Comparison of ENCODE assay signal across 23 cellular contexts in the genomic region with DNA sequence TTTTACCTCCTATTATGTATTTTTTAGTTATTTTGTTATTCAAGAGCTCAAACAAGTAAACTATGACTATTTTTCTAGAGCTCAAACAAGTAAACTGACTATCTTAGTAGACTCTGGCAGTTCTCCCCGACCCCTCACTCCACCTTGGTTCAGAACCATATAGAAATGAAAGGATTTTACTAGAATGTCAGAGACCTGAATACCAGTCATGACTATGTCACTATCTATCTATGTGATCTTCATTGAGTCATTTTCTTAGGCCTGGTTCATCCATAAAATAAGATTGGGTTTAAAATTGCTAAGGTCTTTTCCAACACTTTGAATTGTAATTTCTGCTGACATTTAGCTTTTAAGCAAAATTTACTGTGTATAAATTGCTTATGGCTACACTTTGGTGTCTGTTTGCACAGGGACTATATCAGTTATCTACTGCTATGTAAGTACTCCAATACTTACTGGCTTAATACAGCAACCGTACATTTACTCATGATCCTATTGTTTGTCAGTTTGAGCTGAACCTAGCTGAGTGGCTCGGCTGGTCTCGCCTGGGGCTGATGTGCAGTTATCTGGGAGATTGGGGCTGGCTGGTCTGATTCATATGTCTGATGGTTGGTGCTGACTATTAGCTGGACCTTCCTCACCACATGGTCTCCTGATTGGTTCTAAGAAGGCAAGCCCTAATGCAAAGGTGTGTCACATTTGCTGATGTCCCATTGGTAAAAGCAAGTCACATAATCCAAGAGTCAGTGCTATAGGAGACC. TPM values are rescaled to one million over a fixed set of nuclear protein-coding genes. Genes with fewer than 3 reads are reported as not detected.
A peak's percentile ranks its signal among the peaks of the same experiment; 100 is the strongest.
DNase-seq lines count a peak whose midpoint lies in the region; ATAC-seq and TF ChIP-seq lines count a peak whose summit lies in the region.
"Had no signal": no experiment of that assay in that cellular context is flagged by ENCODE, and none has a peak within 500 bp of the region (broad histone marks: within the 10 kb centered on the region; RNA-seq: fewer than 3 reads in every experiment).

No MANE protein-coding gene starts in this region.

- no peak overlapping the region for H3K4me3 ChIP-seq in CD8-positive, alpha-beta T cell (ENCODE audit: low read depth, low read length)
- H3K4me3 ChIP-seq in upper lobe of right lung (no peak overlapping the region), coronary artery (no peak overlapping the region)
- H3K4me3 ChIP-seq: heart right ventricle, lung, PC-9, SK-N-MC, skin epidermis, suprapubic skin had no signal

- H3K9me3 ChIP-seq in CD8-positive, alpha-beta T cell (ENCODE audit: low read length) = no peaks in the 10 kb centered on the region
- H3K9me3 ChIP-seq in upper lobe of right lung = no peaks in the 10 kb centered on the region
- H3K9me3 ChIP-seq: heart right ventricle, suprapubic skin had no signal

- peaks cover 65% of the 10 kb centered on the region for H3K4me1 ChIP-seq in CD8-positive, alpha-beta T cell (ENCODE audit: insufficient read depth, low read length)
- no peaks in the 10 kb centered on the region for H3K4me1 ChIP-seq in foreskin keratinocyte
- H3K4me1 ChIP-seq in upper lobe of right lung = peaks cover 6% of the 10 kb centered on the region

- ATAC-seq in activated CD4-positive, CD25-positive, alpha-beta regulatory T cell treated with anti-CD3 and anti-CD28 coated beads, Interleukin-2, amount 50 U/mL, for 24 hours = peak; percentile 68 to 70
- ATAC-seq in CD8-positive, alpha-beta T cell = no peak
- ATAC-seq in foreskin keratinocyte (peak; percentile 80), upper lobe of right lung (no peak)
- ATAC-seq: heart right ventricle had no signal

- TF ChIP-seq CTCF in CD8-positive, alpha-beta T cell (IDR thresholded peaks at IDR 0.05) = no peak
- TF ChIP-seq CTCF in foreskin keratinocyte (conservative IDR thresholded peaks at IDR 0.05) (no peak), upper lobe of right lung (IDR thresholded peaks at IDR 0.05) (no peak), coronary artery (IDR thresholded peaks at IDR 0.05) (no peak)

- H3K27ac Mint-ChIP-seq in CD8-positive, alpha-beta T cell = peak overlapping the region; percentile 86
- H3K27ac Mint-ChIP-seq: activated T-helper 2 cell treated with anti-CD3 and anti-CD28 coated beads, Interferon-gamma antibody, Interleukin-2, Interleukin-4, amounts not matched to agents 10 μg/mL and 5 μg/mL and 100 μg/mL, durations not matched to agents 14 hours and 24 hours and 36 hours had no signal

- H3K27me3 ChIP-seq in CD8-positive, alpha-beta T cell (ENCODE audit: insufficient read depth, low read length) = no peaks in the 10 kb centered on the region
- H3K27me3 ChIP-seq in foreskin keratinocyte (no peaks in the 10 kb centered on the region), upper lobe of right lung (no peaks in the 10 kb centered on the region)
- H3K27me3 ChIP-seq: heart right ventricle, suprapubic skin had no signal

- H3K4me3 Mint-ChIP-seq in CD8-positive, alpha-beta T cell = no peak overlapping the region

- no peak overlapping the region for H3K27ac ChIP-seq in CD8-positive, alpha-beta T cell (ENCODE audit: low read depth, low read length)
- H3K27ac ChIP-seq in foreskin keratinocyte (no peak overlapping the region), upper lobe of right lung (no peak overlapping the region), coronary artery (no peak overlapping the region)
- H3K27ac ChIP-seq: 22Rv1, PC-9, SK-N-MC, skin epidermis, suprapubic skin had no signal

- no peaks in the 10 kb centered on the region for H3K27me3 Mint-ChIP-seq in CD8-positive, alpha-beta T cell (ENCODE audit: low read depth)

- peaks cover 6% of the 10 kb centered on the region for H3K36me3 ChIP-seq in CD8-positive, alpha-beta T cell (ENCODE audit: insufficient read depth, low read length)
- peaks cover 15% of the 10 kb centered on the region for H3K36me3 ChIP-seq in upper lobe of right lung

- CTCF ChIA-PET in CD8-positive, alpha-beta T cell (lab: Charles Lee) = interaction anchor here (1.4 to 1.7 kb wide), 2 partner anchors 63 to 82 kb away, joined by 3 to 4 read pairs; no protein-coding TSS in a partner anchor

- peaks cover 65% of the 10 kb centered on the region for H3K36me3 Mint-ChIP-seq in CD8-positive, alpha-beta T cell

- H3K9me3 Mint-ChIP-seq in CD8-positive, alpha-beta T cell = no peaks in the 10 kb centered on the region
- H3K9me3 Mint-ChIP-seq: activated T-helper 2 cell treated with anti-CD3 and anti-CD28 coated beads, Interferon-gamma antibody, Interleukin-2, Interleukin-4, amounts not matched to agents 10 μg/mL and 5 μg/mL and 100 μg/mL, durations not matched to agents 14 hours and 24 hours and 36 hours had no signal

- H3K4me1 Mint-ChIP-seq in CD8-positive, alpha-beta T cell (ENCODE audit: low read depth) = peaks cover 81% of the 10 kb centered on the region

- intact Hi-C loops in CD8-positive, alpha-beta T cell (cut with DNase I, micrococcal nuclease) = no loop called here
- intact Hi-C loops in upper lobe of right lung (cut with DNase I) = no loop called here

- POLR2A ChIA-PET in CD8-positive, alpha-beta T cell (lab: Charles Lee) = interaction anchor here (0.6 to 1.5 kb wide), 4 partner anchors 9 to 112 kb away, joined by 3 to 4 read pairs (median 3); no protein-coding TSS in a partner anchor

- DNase-seq in activated CD4-positive, CD25-positive, alpha-beta regulatory T cell (lab: John Stamatoyannopoulos, UW) = no peak
- DNase-seq in CD8-positive, alpha-beta T cell = no peak
- DNase-seq in RPMI7951 (ENCODE audit: low read depth) (peak; percentile 8), foreskin keratinocyte (peak in 1 of 2 donors; percentile 46), upper lobe of right lung (no peak), coronary artery (ENCODE audit: low spot score) (no peak)
- no peak for DNase-seq in activated CD8-positive, alpha-beta memory T cell treated with anti-CD3 and anti-CD28 coated beads, Interleukin-2, amount 50 U/mL, for 48 hours
- DNase-seq: activated CD4-positive, alpha-beta T cell treated with anti-CD3 and anti-CD28 coated beads, Interleukin-2, amount 50 U/mL, for 4 hours; aorta; DMS 273 treated with DMSO at 0.1 percent for 48 hours; heart right ventricle; Kasumi-1; NCI-H1105; NCI-H774; PC-9; stimulated activated CD8-positive, alpha-beta memory T cell treated with anti-CD3 and anti-CD28 coated beads, Interleukin-4, amount 100 ng/mL, for 48 hours had no signal

RNA-seq across cellular contexts. Expression of gene RASA2, which starts 37.0 kb away (rescaled TPM):
- 10 to 100 TPM; 96.3 to 97.4 TPM for total RNA-seq in CD8-positive, alpha-beta T cell
- 14.5 and 16.1 TPM in 2 replicates for total RNA-seq in RPMI7951 (2014; rRNA removed; shearing (Covaris generic))
- total RNA-seq in foreskin keratinocyte (10.1 and 10.4 TPM in 2 replicates), upper lobe of right lung (30.3 TPM)
- polyA plus RNA-seq in foreskin keratinocyte = 1.7 and 2.3 TPM in 2 replicates

Comparison
In these comparisons a context has a peak if more than half of its experiments do, and no peak if none do; other contexts are left out.
1. ATAC-seq: peak in activated CD4-positive, CD25-positive, alpha-beta regulatory T cell treated with anti-CD3 and anti-CD28 coated beads, Interleukin-2, amount 50 U/mL, for 24 hours (2 of 2) and foreskin keratinocyte (single experiment); none in CD8-positive, alpha-beta T cell (single experiment) and upper lobe of right lung (single experiment).